ENCODE assay signal across 30 cellular contexts in genomic region chrX:44844204-44844603, GRCh38. TPM values are rescaled to one million over a fixed set of nuclear protein-coding genes. Genes with fewer than 3 reads are reported as not detected.
"Had no signal": no experiment of that assay in that cellular context is flagged by ENCODE, and none has a peak within 500 bp of the region (broad histone marks: within the 10 kb centered on the region; RNA-seq: fewer than 3 reads in every experiment).

No MANE protein-coding gene starts in this region.

- H3K4me1 ChIP-seq: stomach, suprapubic skin, testis, thyroid gland, tibial artery, tibial nerve, transverse colon, upper lobe of left lung, upper lobe of right lung, uterus, vagina had no signal

- H3K36me3 ChIP-seq: stomach, suprapubic skin, thoracic aorta, thyroid gland, tibial artery, tibial nerve, transverse colon, upper lobe of left lung, upper lobe of right lung, uterus, vagina had no signal

- H3K27me3 ChIP-seq: stomach, suprapubic skin, testis, thyroid gland, tibial artery, tibial nerve, transverse colon, upper lobe of left lung, upper lobe of right lung, uterus, vagina had no signal

- H3K9me3 ChIP-seq: stomach, suprapubic skin, testis, thoracic aorta, thyroid gland, tibial artery, tibial nerve, transverse colon, upper lobe of left lung, upper lobe of right lung, uterus, vagina had no signal

- H3K4me3 ChIP-seq: stomach, suprapubic skin, testis, thoracic aorta, thyroid gland, tibial artery, tibial nerve, transverse colon, upper lobe of left lung, upper lobe of right lung, uterus, vagina had no signal

- ATAC-seq: stimulated activated effector memory CD8-positive, alpha-beta T cell treated with anti-CD3 and anti-CD28 coated beads, Interleukin-12 subunit alpha, Interleukin-12 subunit beta, amount 100 ng/mL, for 72 hours; stimulated activated memory B cell treated with anti-CD40 and anti-IgM and Interleukin-4, amounts not matched to agents 10 μg/mL and 1 μg/mL and 100 μg/mL, for 72 hours; stimulated activated naive B cell treated with anti-CD40 and anti-IgM and Interleukin-4, amounts not matched to agents 10 μg/mL and 1 μg/mL and 100 μg/mL, for 72 hours; stimulated activated naive CD8-positive, alpha-beta T cell treated with anti-CD3 and anti-CD28 coated beads, Interleukin-15, amount 100 ng/mL, for 72 hours; stimulated activated naive CD8-positive, alpha-beta T cell treated with anti-CD3 and anti-CD28 coated beads, Interleukin-15, Interleukin-2, amounts not matched to agents 100 U/mL and 50 U/mL, for 24 hours; upper lobe of right lung had no signal

- H3K27ac ChIP-seq: stomach, suprapubic skin, testis, thoracic aorta, thyroid gland, tibial artery, tibial nerve, transverse colon, upper lobe of left lung, upper lobe of right lung, uterus, vagina had no signal

- DNase-seq: stimulated activated CD4-positive, alpha-beta T cell treated with anti-CD3 and anti-CD28 coated beads, Interleukin-2, amount 100 ng/mL, for 48 hours; stimulated activated CD4-positive, alpha-beta T cell treated with anti-CD3 and anti-CD28 coated beads, Interleukin-4, amount 100 ng/mL, for 1 hour; stimulated activated CD4-positive, alpha-beta T cell treated with anti-CD3 and anti-CD28 coated beads, Interleukin-4, amount 100 ng/mL, for 24 hours; stimulated activated CD4-positive, alpha-beta T cell treated with anti-CD3 and anti-CD28 coated beads, Interleukin-4, amount 100 ng/mL, for 4 hours; stimulated activated CD8-positive, alpha-beta memory T cell treated with anti-CD3 and anti-CD28 coated beads, Interleukin-4, amount 100 ng/mL, for 48 hours; stimulated activated naive B cell treated with anti-CD40 and anti-IgM and Interleukin-4, amounts not matched to agents 10 μg/mL and 1 μg/mL and 100 μg/mL, for 72 hours; stimulated activated naive CD4-positive, alpha-beta T cell; stimulated activated naive CD4-positive, alpha-beta T cell treated with Interleukin-2 at 50 U/mL for 16 hours; stimulated activated naive CD8-positive, alpha-beta T cell treated with anti-CD3 and anti-CD28 coated beads, Interleukin-15, amount 100 ng/mL, for 72 hours; stimulated activated naive CD8-positive, alpha-beta T cell treated with anti-CD3 and anti-CD28 coated beads, Interleukin-15, Interleukin-2, amounts not matched to agents 100 U/mL and 50 U/mL, for 24 hours; stomach; thyroid gland; tibial artery; transverse colon; upper lobe of left lung; upper lobe of right lung; uterus had no signal

- FAIRE-seq: urothelium cell line had no signal

RNA-seq across cellular contexts. Expression of gene DUSP21, which starts 0.4 kb away (rescaled TPM):
- total RNA-seq: stomach, subcutaneous adipose tissue, suprapubic skin, temporal lobe, thoracic aorta, thyroid gland, tibial nerve, transverse colon, upper lobe of left lung, upper lobe of right lung, ureter, urinary bladder, uterus, vagina had no signal
- polyA plus RNA-seq: stomach, thymus, urinary bladder had no signal
